In the genomic region with DNA sequence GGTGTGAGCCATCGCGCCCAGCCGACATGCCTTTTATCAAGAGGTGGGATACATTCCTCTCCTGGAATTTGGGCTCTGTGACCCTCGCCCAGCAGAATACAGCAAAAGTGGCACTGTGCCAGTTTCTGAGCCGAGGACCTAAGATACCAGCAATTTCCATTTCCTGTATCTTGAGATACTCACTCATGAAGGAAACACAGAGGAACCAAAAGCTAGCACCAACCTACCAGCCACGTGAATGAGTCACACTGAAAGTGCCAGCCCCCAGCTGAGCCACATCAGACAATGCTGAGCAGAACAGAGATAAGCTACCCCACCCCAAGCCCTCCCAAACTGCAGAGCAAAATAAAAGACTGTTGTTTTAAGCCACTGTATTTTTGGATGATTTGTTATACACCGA, we compare ENCODE assay signal across 9 cellular contexts. TPM values are rescaled to one million over a fixed set of nuclear protein-coding genes. Genes with fewer than 3 reads are reported as not detected.
DNase-seq lines count a peak whose midpoint lies in the region; ATAC-seq lines count a peak whose summit lies in the region.
"Had no signal": no experiment of that assay in that cellular context is flagged by ENCODE, and none has a peak within 500 bp of the region (broad histone marks: within the 10 kb centered on the region; RNA-seq: fewer than 3 reads in every experiment).

No MANE protein-coding gene starts in this region.

- no peaks in the 10 kb centered on the region for H3K27me3 Mint-ChIP-seq in central memory CD8-positive, alpha-beta T cell

- peak; percentile 20 for DNase-seq in AG08395 (ENCODE audit: low spot score)
- peak; percentile 26 to 66 (median 42) for DNase-seq in activated CD4-positive, CD25-positive, alpha-beta regulatory T cell (lab: John Stamatoyannopoulos, UW)
- peak; percentile 45 to 72 for DNase-seq in central memory CD8-positive, alpha-beta T cell (ENCODE audit: low spot score in 2 of 2)
- DNase-seq in stimulated activated CD4-positive, alpha-beta T cell treated with anti-CD3 and anti-CD28 coated beads, Interleukin-15, amount 100 ng/mL, for 1 hour (ENCODE audit: low read depth in 1 of 2, low spot score in 1 of 2), result peak; percentile 48 to 63
- DNase-seq in ureter (ENCODE audit: low spot score), result no peak
- no peak for DNase-seq in amniotic stem cell (lab: John Stamatoyannopoulos, UW)
- DNase-seq: heart right ventricle had no signal

- H3K9me3 Mint-ChIP-seq in central memory CD8-positive, alpha-beta T cell, result no peaks in the 10 kb centered on the region

- peak overlapping the region; percentile 35 for H3K27ac Mint-ChIP-seq in central memory CD8-positive, alpha-beta T cell (ENCODE audit: low read depth)

- peak overlapping the region; percentile 54 for H3K4me3 Mint-ChIP-seq in central memory CD8-positive, alpha-beta T cell

- H3K36me3 Mint-ChIP-seq in central memory CD8-positive, alpha-beta T cell (ENCODE audit: insufficient read depth), result peaks cover 10% of the 10 kb centered on the region

- H3K4me1 Mint-ChIP-seq in central memory CD8-positive, alpha-beta T cell, result peaks cover 14% of the 10 kb centered on the region

- ATAC-seq in GM19468 (IDR thresholded peaks at IDR 0.05; ENCODE audit: extremely low read depth, unreplicated experiment), result peak; percentile 90
- ATAC-seq in HG03558 (IDR thresholded peaks at IDR 0.05; ENCODE audit: extremely low read depth, unreplicated experiment), result peak; percentile 92
- ATAC-seq in central memory CD8-positive, alpha-beta T cell (replicated peaks; ENCODE audit: extremely low read depth, poor library complexity, severe bottlenecking), result peak; percentile 100

RNA-seq across cellular contexts. Expression of gene CACUL1, which starts 56.3 kb away (rescaled TPM):
- total RNA-seq in ureter, result 66.0 TPM

Comparison
In these comparisons a context has a peak if more than half of its experiments do, and no peak if none do; other contexts are left out.
1. DNase-seq: peak in AG08395 (single experiment), activated CD4-positive, CD25-positive, alpha-beta regulatory T cell (4 of 4), central memory CD8-positive, alpha-beta T cell (2 of 2) and stimulated activated CD4-positive, alpha-beta T cell treated with anti-CD3 and anti-CD28 coated beads, Interleukin-15, amount 100 ng/mL, for 1 hour (2 of 2); none in ureter (single experiment) and amniotic stem cell (single experiment).
2. Peak in every context shown above with its lines, with median percentiles within 50 percentile points of each other: ATAC-seq.